In genomic region chr11:726278-726915, GRCh38 we compare ENCODE assay signal across 6 cellular contexts. TPM values are rescaled to one million over a fixed set of nuclear protein-coding genes. Genes with fewer than 3 reads are reported as not detected.
DNase-seq lines count a peak whose midpoint lies in the region; ATAC-seq, FAIRE-seq and TF ChIP-seq lines count a peak whose summit lies in the region.

No MANE protein-coding gene starts in this region.

- peaks cover 6% of the 10 kb centered on the region for H3K27me3 Mint-ChIP-seq in T-helper 17 cell

- FAIRE-seq in GM19239 (lab: Jason Lieb, UNC): peak; percentile 77

- no peak for TF ChIP-seq CTCF in epithelial cell of esophagus (IDR thresholded peaks at IDR 0.05; ENCODE audit: insufficient read depth, low read depth, low read length, missing control alignments)

- ATAC-seq in T-helper 17 cell (peak; percentile 44), GM19467 (IDR thresholded peaks at IDR 0.05; ENCODE audit: unreplicated experiment) (no peak)

- peaks cover 2% of the 10 kb centered on the region for H3K36me3 Mint-ChIP-seq in T-helper 17 cell (ENCODE audit: low read depth)

- H3K27ac Mint-ChIP-seq in T-helper 17 cell: no peak overlapping the region

- DNase-seq in GM19239 (ENCODE audit: insufficient read length, low spot score): no peak
- peak in 2 of 3 donors; percentile 41 to 43 for DNase-seq in T-helper 17 cell
- peak; percentile 91 for DNase-seq in epithelial cell of esophagus (ENCODE audit: low read depth)
- peak; percentile 34 for DNase-seq in stimulated activated CD4-positive, alpha-beta T cell treated with anti-CD3 and anti-CD28 coated beads, Interleukin-2, amount 100 ng/mL, for 4 hours (ENCODE audit: low read depth)
- DNase-seq in hippocampal formation (lab: John Stamatoyannopoulos, UW): no peak

- no peak overlapping the region for H3K4me3 ChIP-seq in epithelial cell of esophagus (ENCODE audit: low read length)

- H3K9me3 ChIP-seq in T-helper 17 cell (ENCODE audit: control insufficient read depth, low read length, poor library complexity, severe bottlenecking): no peaks in the 10 kb centered on the region

- H3K4me1 Mint-ChIP-seq in T-helper 17 cell: peaks cover 11% of the 10 kb centered on the region

- peak overlapping the region; percentile 86 for H3K4me3 Mint-ChIP-seq in T-helper 17 cell

RNA-seq across cellular contexts. Expression of gene EPS8L2, which starts 20.4 kb away (rescaled TPM):
- total RNA-seq in T-helper 17 cell: 10 to 100 TPM in 1 of 2 donors, 1 to 10 TPM in 1; 6.8 to 11.7 TPM

RNA-seq across cellular contexts. Expression of gene TALDO1, which starts 20.9 kb away (rescaled TPM):
- 100 to 1,000 TPM in 1 of 2 donors, 10 to 100 TPM in 1; 60.4 to 102 TPM for total RNA-seq in T-helper 17 cell

RNA-seq across cellular contexts. Expression of gene TMEM80, which starts 30.8 kb away (rescaled TPM):
- 10 to 100 TPM; 20.8 to 21.3 TPM for total RNA-seq in T-helper 17 cell

RNA-seq across cellular contexts. Expression of gene DEAF1, which starts 31.4 kb away (rescaled TPM):
- total RNA-seq in T-helper 17 cell: 10 to 100 TPM; 55.3 to 77.1 TPM

RNA-seq across cellular contexts. Expression of gene GATD1, which starts 50.9 kb away (rescaled TPM):
- 10 to 100 TPM; 36.7 to 44.3 TPM for total RNA-seq in T-helper 17 cell

Comparison
In these comparisons a context has a peak if more than half of its experiments do, and no peak if none do; other contexts are left out.
1. DNase-seq: peak in T-helper 17 cell (2 of 3), epithelial cell of esophagus (single experiment) and stimulated activated CD4-positive, alpha-beta T cell treated with anti-CD3 and anti-CD28 coated beads, Interleukin-2, amount 100 ng/mL, for 4 hours (single experiment); none in GM19239 (single experiment) and hippocampal formation (0 of 2).